Comparison of ENCODE assay signal across 21 cellular contexts in the genomic region with DNA sequence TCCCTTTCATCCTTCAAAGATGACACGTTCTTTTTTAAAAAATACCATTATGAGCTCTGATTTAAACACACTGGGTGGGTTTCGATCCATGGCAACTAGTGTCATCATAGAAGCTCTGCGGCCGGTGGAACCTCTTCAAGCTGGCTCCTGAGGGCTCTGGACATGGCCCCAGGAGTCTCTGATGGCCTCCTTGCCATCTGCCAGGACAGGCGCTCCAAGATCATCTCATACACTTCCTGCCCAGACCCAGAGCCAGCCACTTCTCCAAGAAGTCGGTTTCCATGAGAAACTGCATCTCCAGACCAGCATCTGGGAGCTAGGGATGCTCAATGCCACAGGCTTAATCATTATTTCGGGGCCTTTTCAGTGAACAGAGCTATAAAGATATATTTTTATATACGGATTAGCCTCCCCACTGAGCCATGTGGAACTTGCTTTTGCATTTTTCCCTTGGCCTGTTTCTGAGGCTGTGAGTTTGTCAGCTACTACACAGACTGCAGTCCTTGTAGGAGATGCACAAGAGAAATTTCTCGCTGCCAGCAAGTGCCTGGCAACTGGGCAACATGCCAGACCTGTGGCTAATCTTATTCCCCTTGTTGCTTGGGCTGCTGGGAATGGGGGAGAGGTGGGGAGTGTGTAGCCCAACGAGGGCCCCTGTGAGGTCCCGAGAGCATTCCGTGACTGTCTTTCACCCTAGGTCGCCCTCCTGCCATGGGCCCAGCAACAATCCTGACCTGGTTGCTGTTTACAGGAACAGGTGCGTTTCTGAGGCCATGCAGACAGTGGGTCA. TPM values are rescaled to one million over a fixed set of nuclear protein-coding genes. Genes with fewer than 3 reads are reported as not detected.
DNase-seq lines count a peak whose midpoint lies in the region; ATAC-seq and TF ChIP-seq lines count a peak whose summit lies in the region.
"Had no signal": no experiment of that assay in that cellular context is flagged by ENCODE, and none has a peak within 500 bp of the region (broad histone marks: within the 10 kb centered on the region; RNA-seq: fewer than 3 reads in every experiment).

No MANE protein-coding gene starts in this region.

- H3K4me3 ChIP-seq in right atrium auricular region (no peak overlapping the region), astrocyte of the spinal cord (ENCODE audit: low read depth, low read length) (no peak overlapping the region), neural progenitor cell (no peak overlapping the region)
- H3K4me3 ChIP-seq: lower lobe of right lung, right lobe of liver, vagina had no signal

- no peaks in the 10 kb centered on the region for H3K4me1 ChIP-seq in right atrium auricular region
- H3K4me1 ChIP-seq in neural progenitor cell = no peaks in the 10 kb centered on the region
- H3K4me1 ChIP-seq: lower lobe of right lung, right lobe of liver, vagina had no signal

- H3K4me2 ChIP-seq in neural progenitor cell = no peak overlapping the region

- H3F3A ChIP-seq in neural progenitor cell (ENCODE audit: low read depth) = no peaks in the 10 kb centered on the region

- H3K27me3 Mint-ChIP-seq in activated CD4-positive, alpha-beta memory T cell treated with anti-CD3 and anti-CD28 coated beads, Interleukin-2, amount 10 ng/mL, durations not matched to agents 7 days and 5 days = no peaks in the 10 kb centered on the region
- H3K27me3 Mint-ChIP-seq in neural progenitor cell (ENCODE audit: insufficient read depth, low read depth) = peaks cover 2% of the 10 kb centered on the region
- H3K27me3 Mint-ChIP-seq: activated CD4-positive, alpha-beta T cell treated with anti-CD3 and anti-CD28 coated beads for 36 hours; CD8-positive, alpha-beta memory T cell had no signal

- TF ChIP-seq CTCF in right atrium auricular region (IDR thresholded peaks at IDR 0.05) (no peak), astrocyte of the spinal cord (IDR thresholded peaks at IDR 0.05; ENCODE audit: low read depth, low read length) (no peak), neural progenitor cell (IDR thresholded peaks at IDR 0.05) (no peak)

- peaks cover 65% of the 10 kb centered on the region for H3K36me3 ChIP-seq in right atrium auricular region
- H3K36me3 ChIP-seq in neural progenitor cell = no peaks in the 10 kb centered on the region

- H4K20me1 ChIP-seq in neural progenitor cell (ENCODE audit: low read depth) = peaks cover 2% of the 10 kb centered on the region

- in situ Hi-C loops in astrocyte of the spinal cord (cut with HindIII; ENCODE audit: low sequenced_read_pairs) = no loop called here

- H3K4me1 Mint-ChIP-seq in activated CD4-positive, alpha-beta memory T cell treated with anti-CD3 and anti-CD28 coated beads, Interleukin-2, amount 10 ng/mL, durations not matched to agents 7 days and 5 days = no peaks in the 10 kb centered on the region
- no peaks in the 10 kb centered on the region for H3K4me1 Mint-ChIP-seq in neural progenitor cell
- H3K4me1 Mint-ChIP-seq: activated CD4-positive, alpha-beta T cell treated with anti-CD3 and anti-CD28 coated beads for 36 hours; CD8-positive, alpha-beta memory T cell had no signal

- DNase-seq in Right ventricle myocardium superior (no peak), right atrium auricular region (ENCODE audit: low spot score) (no peak), astrocyte of the spinal cord (ENCODE audit: low read depth, low spot score) (peak; percentile 12), neural progenitor cell (ENCODE audit: low spot score) (no peak), HK-2 (ENCODE audit: unreplicated experiment) (no peak)
- DNase-seq in activated CD4-positive, alpha-beta memory T cell treated with anti-CD3 and anti-CD28 coated beads, Interleukin-2, amount 10 ng/mL, durations not matched to agents 7 days and 5 days = no peak
- DNase-seq: activated CD4-positive, alpha-beta T cell treated with anti-CD3 and anti-CD28 coated beads for 36 hours; brain microvascular endothelial cell; CD8-positive, alpha-beta memory T cell; cortex of kidney; DMS79; lower lobe of right lung; NCI-H1105 treated with DMSO at 0.1 percent for 48 hours; NCI-H2081 treated with DMSO at 0.1 percent for 48 hours; NCI-H526; right lobe of liver; stimulated activated CD4-positive, alpha-beta T cell treated with anti-CD3 and anti-CD28 coated beads, Interleukin-15, amount 100 ng/mL, for 24 hours had no signal

- no peaks in the 10 kb centered on the region for H3K79me2 ChIP-seq in neural progenitor cell (ENCODE audit: low read depth)

- H3K27ac ChIP-seq in right atrium auricular region = no peak overlapping the region
- peak overlapping the region; percentile 18 for H3K27ac ChIP-seq in layer of hippocampus (ENCODE audit: low read depth, low read length)
- H3K27ac ChIP-seq in neural progenitor cell = no peak overlapping the region
- H3K27ac ChIP-seq: brain microvascular endothelial cell, lower lobe of right lung, right lobe of liver, vagina had no signal

- no peaks in the 10 kb centered on the region for H3K27me3 ChIP-seq in right atrium auricular region
- H3K27me3 ChIP-seq in layer of hippocampus (ENCODE audit: control insufficient read depth, insufficient read depth, low read length) = no peaks in the 10 kb centered on the region
- H3K27me3 ChIP-seq in neural progenitor cell = no peaks in the 10 kb centered on the region
- H3K27me3 ChIP-seq: brain microvascular endothelial cell, right lobe of liver, vagina had no signal

- CTCF ChIA-PET in activated CD4-positive, alpha-beta memory T cell treated with anti-CD3 and anti-CD28 coated beads, Interleukin-2, amount 10 ng/mL, durations not matched to agents 7 days and 5 days (lab: Charles Lee) = interaction anchor here (1.6 kb wide), 1 partner anchor 130 kb away, joined by 3 read pairs; no protein-coding TSS in a partner anchor

- intact Hi-C loops in Right ventricle myocardium superior (cut with DNase I) = no loop called here

- ATAC-seq in Right ventricle myocardium superior (ENCODE audit: poor library complexity) (peak; percentile 59), GM21528 (IDR thresholded peaks at IDR 0.05; ENCODE audit: low FRiP score, unreplicated experiment) (no peak)
- ATAC-seq: activated CD4-positive, alpha-beta T cell treated with anti-CD3 and anti-CD28 coated beads for 36 hours; activated naive CD4-positive, alpha-beta T cell treated with anti-CD3 and anti-CD28 coated beads, Interleukin-2, amount 50 U/mL, for 72 hours; lower lobe of right lung; right lobe of liver had no signal

- H3K9ac ChIP-seq in neural progenitor cell = no peak overlapping the region

- POLR2A ChIA-PET in activated CD4-positive, alpha-beta memory T cell treated with anti-CD3 and anti-CD28 coated beads, Interleukin-2, amount 10 ng/mL, durations not matched to agents 7 days and 5 days (lab: Charles Lee) = no interaction called here

- H3K4me3 Mint-ChIP-seq in activated CD4-positive, alpha-beta memory T cell treated with anti-CD3 and anti-CD28 coated beads, Interleukin-2, amount 10 ng/mL, durations not matched to agents 7 days and 5 days = no peak overlapping the region
- no peak overlapping the region for H3K4me3 Mint-ChIP-seq in neural progenitor cell
- H3K4me3 Mint-ChIP-seq: activated CD4-positive, alpha-beta T cell treated with anti-CD3 and anti-CD28 coated beads for 36 hours; CD8-positive, alpha-beta memory T cell had no signal

- no peaks in the 10 kb centered on the region for H3K9me3 Mint-ChIP-seq in activated CD4-positive, alpha-beta memory T cell treated with anti-CD3 and anti-CD28 coated beads, Interleukin-2, amount 10 ng/mL, durations not matched to agents 7 days and 5 days
- H3K9me3 Mint-ChIP-seq in neural progenitor cell = no peaks in the 10 kb centered on the region
- H3K9me3 Mint-ChIP-seq: activated naive CD4-positive, alpha-beta T cell treated with anti-CD3 and anti-CD28 coated beads, Interleukin-2, amount 50 U/mL, for 72 hours; CD8-positive, alpha-beta memory T cell had no signal

- H3K9me3 ChIP-seq in right atrium auricular region (no peaks in the 10 kb centered on the region), neural progenitor cell (ENCODE audit: low read depth) (no peaks in the 10 kb centered on the region)
- H3K9me3 ChIP-seq: lower lobe of right lung, right lobe of liver, vagina had no signal

- no peak overlapping the region for H2AFZ ChIP-seq in neural progenitor cell (replicated peaks)

- H3K27ac Mint-ChIP-seq in activated CD4-positive, alpha-beta memory T cell treated with anti-CD3 and anti-CD28 coated beads, Interleukin-2, amount 10 ng/mL, durations not matched to agents 7 days and 5 days = no peak overlapping the region
- H3K27ac Mint-ChIP-seq in neural progenitor cell = no peak overlapping the region
- H3K27ac Mint-ChIP-seq: activated CD4-positive, alpha-beta T cell treated with anti-CD3 and anti-CD28 coated beads for 36 hours had no signal

- peaks cover 40% of the 10 kb centered on the region for H3K36me3 Mint-ChIP-seq in activated CD4-positive, alpha-beta memory T cell treated with anti-CD3 and anti-CD28 coated beads, Interleukin-2, amount 10 ng/mL, durations not matched to agents 7 days and 5 days (ENCODE audit: low read depth)
- H3K36me3 Mint-ChIP-seq in neural progenitor cell = peaks cover 17% of the 10 kb centered on the region
- H3K36me3 Mint-ChIP-seq: activated naive CD4-positive, alpha-beta T cell treated with anti-CD3 and anti-CD28 coated beads, Interleukin-2, amount 50 U/mL, for 72 hours had no signal

RNA-seq across cellular contexts. Expression of a gene that starts 15.9 kb away (rescaled TPM):
- total RNA-seq in Right ventricle myocardium superior (37.2 TPM), right atrium auricular region (10 to 100 TPM; 33.7 to 36.6 TPM), neural progenitor cell (ENCODE audit: low replicate concordance) (46.1 and 46.9 TPM in 2 replicates)
- total RNA-seq in activated CD4-positive, alpha-beta memory T cell treated with anti-CD3 and anti-CD28 coated beads, Interleukin-2, amount 10 ng/mL, durations not matched to agents 7 days and 5 days = 10 to 100 TPM; 63.1 to 67.1 TPM

RNA-seq across cellular contexts. Expression of a gene that starts 16.2 kb away (rescaled TPM):
- total RNA-seq in Right ventricle myocardium superior = 32.8 TPM
- 10 to 100 TPM; 22.1 to 31.3 TPM for total RNA-seq in right atrium auricular region
- total RNA-seq in activated CD4-positive, alpha-beta memory T cell treated with anti-CD3 and anti-CD28 coated beads, Interleukin-2, amount 10 ng/mL, durations not matched to agents 7 days and 5 days = 10 to 100 TPM; 68.8 to 76.9 TPM
- 35.0 and 47.3 TPM in 2 replicates for total RNA-seq in neural progenitor cell (ENCODE audit: low replicate concordance)

RNA-seq across cellular contexts. Expression of a gene that starts 31.3 kb away (rescaled TPM):
- 0.32 TPM for total RNA-seq in Right ventricle myocardium superior
- under 1 TPM; 0.63 to 0.75 TPM for total RNA-seq in right atrium auricular region
- total RNA-seq in activated CD4-positive, alpha-beta memory T cell treated with anti-CD3 and anti-CD28 coated beads, Interleukin-2, amount 10 ng/mL, durations not matched to agents 7 days and 5 days = not detected
- 2.6 and 8.3 TPM in 2 replicates for total RNA-seq in neural progenitor cell (ENCODE audit: low replicate concordance)
- total RNA-seq: activated CD4-positive, alpha-beta T cell treated with anti-CD3 and anti-CD28 coated beads for 36 hours; activated naive CD4-positive, alpha-beta T cell treated with anti-CD3 and anti-CD28 coated beads, Interleukin-2, amount 50 U/mL, for 72 hours; CD8-positive, alpha-beta memory T cell; vagina had no signal
